27 cellular contexts compared by ENCODE assay signal in genomic region chr22:47144076-47144765, GRCh38.
DNase-seq lines count a peak whose midpoint lies in the region; ATAC-seq, FAIRE-seq and TF ChIP-seq lines count a peak whose summit lies in the region.
"Had no signal": no experiment of that assay in that cellular context is flagged by ENCODE, and none has a peak within 500 bp of the region (broad histone marks: within the 10 kb centered on the region; RNA-seq: fewer than 3 reads in every experiment).

No MANE protein-coding gene starts in this region.

- intact Hi-C loops in Right ventricle myocardium inferior (cut with DNase I) (no loop called here), left cardiac atrium (cut with DNase I) (no loop called here), left colon (cut with DNase I, micrococcal nuclease) (no loop called here), pancreas (cut with DNase I) (no loop called here)

- 33 to 35% methylated on average over 24 of the region's 24 CpGs for WGBS in pancreas, 2 donors
- WGBS in upper lobe of left lung, 2 donors, result 83 to 89% methylated on average over 10 to 23 of the region's 24 CpGs

- no peaks in the 10 kb centered on the region for H3K9me3 ChIP-seq in pancreas
- no peaks in the 10 kb centered on the region for H3K9me3 ChIP-seq in upper lobe of left lung

- no peak for TF ChIP-seq EP300 in upper lobe of left lung (IDR thresholded peaks at IDR 0.05)

- TF ChIP-seq CTCF in pancreas (IDR thresholded peaks at IDR 0.05) (no peak), upper lobe of left lung (IDR thresholded peaks at IDR 0.05) (peak in 2 of 6 experiments; percentile 6 to 62), foreskin keratinocyte (conservative IDR thresholded peaks at IDR 0.05) (no peak)

- H3K27ac ChIP-seq in pancreas, result peak overlapping the region; percentile 40 to 64 (median 50)
- peak overlapping the region; percentile 26 to 65 (median 48) for H3K27ac ChIP-seq in upper lobe of left lung
- no peak overlapping the region for H3K27ac ChIP-seq in foreskin keratinocyte
- H3K27ac ChIP-seq: RWPE1 had no signal

- no peaks in the 10 kb centered on the region for H3K27me3 ChIP-seq in pancreas
- no peaks in the 10 kb centered on the region for H3K27me3 ChIP-seq in upper lobe of left lung
- H3K27me3 ChIP-seq in foreskin keratinocyte, result no peaks in the 10 kb centered on the region

- H3K4me1 ChIP-seq in pancreas (peaks cover 20 to 28% (median 22%) of the 10 kb centered on the region in 3 donors), upper lobe of left lung (peaks cover 0 to 12% (median 1%) of the 10 kb centered on the region in 4 donors), foreskin keratinocyte (no peaks in the 10 kb centered on the region)

- DNase-seq in Right ventricle myocardium inferior (ENCODE audit: missing footprints) (peak; percentile 50), left cardiac atrium (no peak), left colon (no peak), pancreas (peak in 5 of 6 donors; percentile 57 to 89 (median 74)), upper lobe of left lung (peak in 1 of 2 donors; percentile 60), foreskin keratinocyte (no peak), cortex of kidney (lab: John Stamatoyannopoulos, UW) (no peak)
- no peak for DNase-seq in activated CD4-positive, alpha-beta T cell treated with anti-CD3 and anti-CD28 coated beads, Interleukin-2, amount 50 U/mL, for 48 hours
- DNase-seq: CD4-positive, alpha-beta T cell; COR-L47; DMS79; EL; GDM1; HCEC 1CT; KBM-7; MV-4-11; NCI-H1417; NCI-H187; NCI-H2081 treated with DMSO at 0.1 percent for 48 hours; NCI-H2171; NCI-H226; NCI-H510A; SHP77 treated with DMSO at 0.1 percent for 48 hours had no signal

- no peak for ATAC-seq in Right ventricle myocardium inferior
- ATAC-seq in left cardiac atrium, result no peak
- peak; percentile 54 for ATAC-seq in left colon
- peak; percentile 60 to 74 (median 64) for ATAC-seq in pancreas
- peak in 1 of 2 donors; percentile 48 for ATAC-seq in upper lobe of left lung (ENCODE audit: low FRiP score in 2 of 2)
- no peak for ATAC-seq in foreskin keratinocyte
- ATAC-seq: GM12878, Panc1 had no signal

- H3K36me3 ChIP-seq in pancreas (no peaks in the 10 kb centered on the region), upper lobe of left lung (no peaks in the 10 kb centered on the region)

- FAIRE-seq in pancreas (lab: Jason Lieb, UNC), result no peak
- FAIRE-seq: GM12878, H1 had no signal

- H3K4me3 ChIP-seq in pancreas (no peak overlapping the region), upper lobe of left lung (no peak overlapping the region)
- H3K4me3 ChIP-seq: GM12878 had no signal

- no peak for TF ChIP-seq POLR2A in upper lobe of left lung (IDR thresholded peaks at IDR 0.05)

Comparison
In these comparisons a context has a peak if more than half of its experiments do, and no peak if none do; other contexts are left out.
1. DNase-seq: peak in Right ventricle myocardium inferior (single experiment) and pancreas (5 of 6); none in left cardiac atrium (single experiment), left colon (0 of 2), foreskin keratinocyte (0 of 2), cortex of kidney (single experiment) and activated CD4-positive, alpha-beta T cell treated with anti-CD3 and anti-CD28 coated beads, Interleukin-2, amount 50 U/mL, for 48 hours (0 of 2).
2. ATAC-seq: peak in left colon (single experiment) and pancreas (4 of 4); none in Right ventricle myocardium inferior (single experiment), left cardiac atrium (0 of 2) and foreskin keratinocyte (single experiment).